In the genomic region with DNA sequence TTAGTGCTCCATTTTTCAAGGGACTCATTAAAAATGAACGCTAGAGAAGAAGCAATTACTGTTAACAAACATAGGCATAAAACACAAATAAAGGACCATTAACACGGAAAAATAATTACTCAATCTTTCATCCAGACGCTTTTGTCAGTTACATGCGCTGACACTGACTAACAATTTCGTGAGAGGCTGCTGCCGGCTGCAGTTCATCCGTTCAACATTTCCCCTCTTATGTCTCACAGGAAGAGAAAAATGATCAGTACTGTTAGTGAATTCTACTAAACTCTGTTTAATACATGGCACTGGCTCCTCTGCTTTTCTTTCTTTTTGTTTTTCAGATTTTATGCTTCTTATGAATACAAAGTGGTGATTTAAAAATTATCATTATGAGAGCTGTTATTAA, we compare ENCODE assay signal across 23 cellular contexts.
"Had no signal": no experiment of that assay in that cellular context is flagged by ENCODE, and none has a peak within 500 bp of the region (broad histone marks: within the 10 kb centered on the region; RNA-seq: fewer than 3 reads in every experiment).

No MANE protein-coding gene starts in this region.

- H3K4me3 Mint-ChIP-seq: activated CD4-positive, alpha-beta memory T cell treated with anti-CD3 and anti-CD28 coated beads for 36 hours; activated CD4-positive, alpha-beta T cell treated with anti-CD3 and anti-CD28 coated beads, Interleukin-2, amount 10 ng/mL, durations not matched to agents 24 days and 14 days; activated naive CD4-positive, alpha-beta T cell treated with anti-CD3 and anti-CD28 coated beads, Interleukin-2, amount 10 ng/mL, durations not matched to agents 7 days and 5 days; activated naive CD8-positive, alpha-beta T cell treated with anti-CD3 and anti-CD28 coated beads, Interleukin-2, amount 10 ng/mL, durations not matched to agents 7 days and 5 days; activated T-cell treated with anti-CD3 and anti-CD28 coated beads, Interleukin-2, amount 50 U/mL, for 24 hours; mesothelial cell of epicardium; naive B cell; nephron progenitor cell had no signal

- H3K36me3 Mint-ChIP-seq: activated CD4-positive, alpha-beta memory T cell treated with anti-CD3 and anti-CD28 coated beads for 36 hours; activated naive CD4-positive, alpha-beta T cell treated with anti-CD3 and anti-CD28 coated beads, Interleukin-2, amount 10 ng/mL, durations not matched to agents 7 days and 5 days; activated naive CD8-positive, alpha-beta T cell treated with anti-CD3 and anti-CD28 coated beads, Interleukin-2, amount 10 ng/mL, durations not matched to agents 7 days and 5 days had no signal

- DNase-seq: activated CD4-positive, alpha-beta memory T cell treated with anti-CD3 and anti-CD28 coated beads for 36 hours; activated CD4-positive, alpha-beta T cell treated with anti-CD3 and anti-CD28 coated beads, Interleukin-2, amount 10 ng/mL, durations not matched to agents 24 days and 14 days; activated CD4-positive, CD25-positive, alpha-beta regulatory T cell treated with anti-CD3 and anti-CD28 coated beads, Interleukin-2, amount 50 U/mL, for 72 hours; activated CD8-positive, alpha-beta memory T cell treated with anti-CD3 and anti-CD28 coated beads, Interleukin-2, amount 50 U/mL, for 48 hours; activated gamma-delta T cell; activated naive CD4-positive, alpha-beta T cell treated with anti-CD3 and anti-CD28 coated beads, Interleukin-2, amount 10 ng/mL, durations not matched to agents 7 days and 5 days; activated naive CD8-positive, alpha-beta T cell treated with anti-CD3 and anti-CD28 coated beads, Interleukin-2, amount 10 ng/mL, durations not matched to agents 7 days and 5 days; activated T-cell treated with anti-CD3 and anti-CD28 coated beads, Interleukin-2, amount 50 U/mL, for 24 hours; caudate nucleus; dorsolateral prefrontal cortex; effector memory CD4-positive, alpha-beta T cell; erythroblast; islet precursor cell; left colon; naive B cell; nephron progenitor cell; pancreas; stimulated activated CD4-positive, alpha-beta T cell treated with anti-CD3 and anti-CD28 coated beads, Interleukin-1b, Interleukin-23, amount 100 ng/mL, for 48 hours; stimulated activated naive CD4-positive, alpha-beta T cell; T-helper 2 cell; tibial artery; upper lobe of right lung had no signal

- H3K4me1 Mint-ChIP-seq: activated CD4-positive, alpha-beta T cell treated with anti-CD3 and anti-CD28 coated beads, Interleukin-2, amount 10 ng/mL, durations not matched to agents 24 days and 14 days; activated naive CD4-positive, alpha-beta T cell treated with anti-CD3 and anti-CD28 coated beads, Interleukin-2, amount 10 ng/mL, durations not matched to agents 7 days and 5 days; activated naive CD8-positive, alpha-beta T cell treated with anti-CD3 and anti-CD28 coated beads, Interleukin-2, amount 10 ng/mL, durations not matched to agents 7 days and 5 days; naive B cell; nephron progenitor cell had no signal

- H3K27ac Mint-ChIP-seq: activated CD4-positive, alpha-beta memory T cell treated with anti-CD3 and anti-CD28 coated beads for 36 hours; activated CD4-positive, alpha-beta T cell treated with anti-CD3 and anti-CD28 coated beads, Interleukin-2, amount 10 ng/mL, durations not matched to agents 24 days and 14 days; activated naive CD4-positive, alpha-beta T cell treated with anti-CD3 and anti-CD28 coated beads, Interleukin-2, amount 10 ng/mL, durations not matched to agents 7 days and 5 days; activated naive CD8-positive, alpha-beta T cell treated with anti-CD3 and anti-CD28 coated beads, Interleukin-2, amount 10 ng/mL, durations not matched to agents 7 days and 5 days; activated T-cell treated with anti-CD3 and anti-CD28 coated beads, Interleukin-2, amount 50 U/mL, for 24 hours; mesothelial cell of epicardium; naive B cell; nephron progenitor cell had no signal

- H3K27me3 Mint-ChIP-seq: activated CD4-positive, alpha-beta memory T cell treated with anti-CD3 and anti-CD28 coated beads for 36 hours; activated CD4-positive, alpha-beta T cell treated with anti-CD3 and anti-CD28 coated beads, Interleukin-2, amount 10 ng/mL, durations not matched to agents 24 days and 14 days; activated naive CD4-positive, alpha-beta T cell treated with anti-CD3 and anti-CD28 coated beads, Interleukin-2, amount 10 ng/mL, durations not matched to agents 7 days and 5 days; activated naive CD8-positive, alpha-beta T cell treated with anti-CD3 and anti-CD28 coated beads, Interleukin-2, amount 10 ng/mL, durations not matched to agents 7 days and 5 days; activated T-cell treated with anti-CD3 and anti-CD28 coated beads, Interleukin-2, amount 50 U/mL, for 24 hours; naive B cell had no signal
